ENCODE assay signal across 1 cellular context in genomic region chr16:75237398-75238131, GRCh38.
TF ChIP-seq lines count a peak whose summit lies in the region.

No MANE protein-coding gene starts in this region.

TF ChIP-seq in endothelial cell of umbilical vein, 7 proteins besides CTCF, POLR2A, EP300 and RAD21:
- TF ChIP-seq EZH2 (IDR thresholded peaks at IDR 0.05; ENCODE audit: borderline replicate concordance, low read depth, low read length, severe bottlenecking) = no peak
- TF ChIP-seq GATA2 (IDR thresholded peaks at IDR 0.05; ENCODE audit: insufficient read depth, insufficient read length, low read depth, low read length) = no peak
- TF ChIP-seq POLR2AphosphoS5 (IDR thresholded peaks at IDR 0.05; ENCODE audit: insufficient read depth, low read depth, low read length) = peak; percentile 42
TF ChIP-seq in endothelial cell of umbilical vein: peak in this region for 1.
